In the genomic region with DNA sequence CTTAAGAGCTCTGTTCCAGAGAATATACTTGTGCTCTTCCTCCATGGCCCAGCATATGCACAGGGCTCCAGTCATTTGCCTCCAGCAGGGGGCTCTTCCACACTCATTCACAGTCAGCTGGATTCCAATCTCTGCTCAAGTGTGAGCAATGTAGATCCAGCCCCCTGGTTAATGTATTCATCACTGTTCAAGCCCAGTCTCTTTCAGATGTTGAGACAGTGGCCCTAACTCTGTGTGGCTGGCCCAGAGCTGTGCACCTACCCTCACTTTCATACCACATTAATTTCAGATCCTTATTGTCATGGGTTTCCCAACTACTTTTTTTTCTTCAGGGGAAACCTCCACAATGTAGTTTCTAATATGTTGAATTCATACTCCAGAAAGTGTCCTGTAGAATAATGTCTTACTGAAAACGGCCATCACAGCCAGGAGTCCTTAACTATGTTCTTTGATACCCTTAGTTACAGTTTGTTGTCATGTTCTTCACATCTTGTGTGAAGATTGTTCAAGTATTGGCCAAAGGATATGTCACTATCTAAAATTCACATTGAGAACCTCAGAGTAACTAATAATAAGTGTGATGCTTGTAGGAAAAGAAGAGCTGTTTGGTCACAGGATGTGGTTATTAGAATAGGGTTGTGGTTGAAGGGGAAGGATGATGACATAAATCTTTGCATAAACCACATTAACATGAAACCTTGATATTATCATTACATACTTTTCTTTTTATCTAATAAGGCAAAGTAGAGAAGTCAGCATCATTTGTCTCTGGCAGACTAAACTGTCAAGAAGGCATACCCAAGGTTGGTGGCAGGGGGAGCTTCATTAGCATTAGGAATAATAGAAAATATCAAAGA, we compare ENCODE assay signal across 8 cellular contexts. TPM values are rescaled to one million over a fixed set of nuclear protein-coding genes. Genes with fewer than 3 reads are reported as not detected.
A peak's percentile ranks its signal among the peaks of the same experiment; 100 is the strongest.
DNase-seq lines count a peak whose midpoint lies in the region; ATAC-seq and TF ChIP-seq lines count a peak whose summit lies in the region.

No MANE protein-coding gene starts in this region.

- H2AK9ac ChIP-seq in IMR-90 (replicated peaks; ENCODE audit: low read depth, low read length, poor library complexity): no peak overlapping the region

- no peak overlapping the region for H3K27ac ChIP-seq in IMR-90 (ENCODE audit: insufficient read depth, low read length)
- peak overlapping the region; percentile 64 for H3K27ac ChIP-seq in neutrophil

- H3K4ac ChIP-seq in IMR-90 (ENCODE audit: low read depth, low read length): no peak overlapping the region

- POLR2A ChIA-PET in IMR-90 (lab: Charles Lee; ENCODE audit: unreplicated experiment): no interaction called here

- BruUV-seq in IMR-90 (replicated peaks; lab: Mats Ljungman, UMichigan): no TSS peak

- no peak overlapping the region for H3K4me2 ChIP-seq in IMR-90 (ENCODE audit: low read depth, low read length)

- no CpG with 5 or more reads among the region's 1 CpG for WGBS in IMR-90 (ENCODE audit: extremely low coverage in 2 of 2, insufficient read length in 1 of 2), 2 experiments

- H3K9ac ChIP-seq in IMR-90 (ENCODE audit: low read depth, low read length): no peak overlapping the region

- no peak overlapping the region for H3K14ac ChIP-seq in IMR-90 (replicated peaks; ENCODE audit: low read depth, low read length)

- TF ChIP-seq CTCF in GM12874 (IDR thresholded peaks at IDR 0.05; ENCODE audit: insufficient read depth, low read depth, low read length): peak; percentile 73
- TF ChIP-seq CTCF in IMR-90 (conservative IDR thresholded peaks at IDR 0.05; ENCODE audit: low read depth, low read length): peak; percentile 22; the same call in 1 of the 2 replicates
- TF ChIP-seq CTCF in epithelial cell of esophagus (IDR thresholded peaks at IDR 0.05; ENCODE audit: insufficient read depth, low read depth, low read length, missing control alignments): no peak
- TF ChIP-seq CTCF in neutrophil (IDR thresholded peaks at IDR 0.05): no peak

- H2AK5ac ChIP-seq in IMR-90 (ENCODE audit: low read depth, low read length): no peak overlapping the region

- no peak overlapping the region for H3K23ac ChIP-seq in IMR-90 (ENCODE audit: low read depth, low read length)

- intact Hi-C loops in IMR-90 (cut with micrococcal nuclease): loop anchor here (1.0 kb wide), 1 partner anchor 175 kb away; no protein-coding TSS in a partner anchor

- H3K27me3 ChIP-seq in IMR-90 (ENCODE audit: control insufficient read depth, insufficient read depth, low read length) (no peaks in the 10 kb centered on the region), neutrophil (peaks cover 15% of the 10 kb centered on the region)

- no peak overlapping the region for H4K5ac ChIP-seq in IMR-90 (ENCODE audit: low read depth, low read length)

- dilution Hi-C loops in IMR-90 (cut with HindIII; ENCODE audit: low sequenced_read_pairs, unreplicated experiment): no loop called here

- peak; percentile 68 for ATAC-seq in GM21619 (IDR thresholded peaks at IDR 0.05; ENCODE audit: unreplicated experiment)
- peak; percentile 80 for ATAC-seq in IMR-90 (ENCODE audit: low read depth)
- ATAC-seq in activated CD4-positive, CD25-positive, alpha-beta regulatory T cell treated with anti-CD3 and anti-CD28 coated beads, Interleukin-2, amount 50 U/mL, for 24 hours: peak; percentile 85 to 86

- no peak overlapping the region for H4K8ac ChIP-seq in IMR-90 (ENCODE audit: low read depth in 2 of 2, low read length in 2 of 2)

- peak; percentile 28 for DNase-seq in IMR-90
- peak; percentile 8 for DNase-seq in epithelial cell of esophagus (ENCODE audit: low read depth)
- DNase-seq in dedifferentiated amniotic fluid mesenchymal stem cell (ENCODE audit: extremely low spot score): no peak
- DNase-seq in NCI-H510A treated with DMSO at 0.1 percent for 48 hours (lab: John Stamatoyannopoulos, UW): no peak

- H3K9me3 ChIP-seq in IMR-90 (ENCODE audit: control insufficient read depth, insufficient read depth, low read length): no peaks in the 10 kb centered on the region
- peaks cover 4% of the 10 kb centered on the region for H3K9me3 ChIP-seq in neutrophil

- no peak overlapping the region for H2BK20ac ChIP-seq in IMR-90 (ENCODE audit: low read depth, low read length)

- H3K18ac ChIP-seq in IMR-90 (ENCODE audit: low read depth, low read length): no peak overlapping the region

- no peak overlapping the region for H2BK5ac ChIP-seq in IMR-90 (ENCODE audit: low read depth, low read length, poor library complexity, severe bottlenecking)

- H4K91ac ChIP-seq in IMR-90 (ENCODE audit: insufficient read depth, low read depth, low read length): no peak overlapping the region

- H3K56ac ChIP-seq in IMR-90 (ENCODE audit: extremely low read depth, insufficient read depth, low read length): no peak overlapping the region

- H3K36me3 ChIP-seq in IMR-90 (ENCODE audit: control insufficient read depth, insufficient read depth, low read length): no peaks in the 10 kb centered on the region
- no peaks in the 10 kb centered on the region for H3K36me3 ChIP-seq in neutrophil

- H3K4me3 ChIP-seq in IMR-90 (ENCODE audit: insufficient read depth, low read depth, low read length) (no peak overlapping the region), epithelial cell of esophagus (ENCODE audit: low read length) (no peak overlapping the region), neutrophil (ENCODE audit: low read depth in 1 of 2, low read length in 1 of 2) (peak overlapping the region in 1 of 2 experiments; percentile 2)

- TF ChIP-seq POLR2A in IMR-90 (IDR thresholded peaks at IDR 0.05; ENCODE audit: low read depth, low read length): no peak

- H3K4me1 ChIP-seq in IMR-90 (ENCODE audit: control insufficient read depth, insufficient read depth, low read length) (no peaks in the 10 kb centered on the region), neutrophil (ENCODE audit: control insufficient read depth in 1 of 2, insufficient read depth in 1 of 2, low read depth in 1 of 2, low read length in 1 of 2) (peaks cover 19 to 20% of the 10 kb centered on the region in 2 experiments)

- no peak overlapping the region for H2BK120ac ChIP-seq in IMR-90 (ENCODE audit: low read depth, low read length)

- H3K9me1 ChIP-seq in IMR-90 (ENCODE audit: insufficient read depth, low read length): no peaks in the 10 kb centered on the region

- CTCF ChIA-PET in IMR-90 (lab: Yijun Ruan, JAX): no interaction called here

- no peak overlapping the region for H2BK15ac ChIP-seq in IMR-90 (ENCODE audit: low read depth, low read length)

- in situ Hi-C loops in IMR-90 (cut with MboI; ENCODE audit: low sequenced_read_pairs): no loop called here

- H4K20me1 ChIP-seq in IMR-90 (ENCODE audit: insufficient read depth, low read length): no peaks in the 10 kb centered on the region

- no peak for TF ChIP-seq RAD21 in IMR-90 (IDR thresholded peaks at IDR 0.05; ENCODE audit: low read length)

- H2AFZ ChIP-seq in IMR-90 (replicated peaks; ENCODE audit: low read length, poor library complexity): no peak overlapping the region

- H3K79me1 ChIP-seq in IMR-90 (ENCODE audit: low read depth in 1 of 2, low read length in 2 of 2): no peaks in the 10 kb centered on the region

TF ChIP-seq in IMR-90, 13 proteins besides CTCF, POLR2A, EP300 and RAD21:
- no peak for TF ChIP-seq MAFK (IDR thresholded peaks at IDR 0.05; ENCODE audit: low read depth, low read length)
- no peak for TF ChIP-seq MXI1 (IDR thresholded peaks at IDR 0.05; ENCODE audit: borderline replicate concordance, low read depth, low read length)
- TF ChIP-seq RFX5 (IDR thresholded peaks at IDR 0.05; ENCODE audit: low read depth, low read length): no peak
- TF ChIP-seq CEBPB (IDR thresholded peaks at IDR 0.05; ENCODE audit: low read depth, low read length): no peak
- TF ChIP-seq BHLHE40 (IDR thresholded peaks at IDR 0.05; ENCODE audit: low read depth, low read length): no peak

RNA-seq across cellular contexts. Expression of gene HLA-DQA1, which starts 14.4 kb away (rescaled TPM):
- not detected in 2 replicates for total RNA-seq in IMR-90 (2012; rRNA removed)
- polyA plus RNA-seq in IMR-90 (2012; rRNA removed): not detected in 2 replicates
- polyA plus RNA-seq in IMR-90 (2012; cell fraction: cytosol; rRNA removed): not detected in 2 replicates
- polyA plus RNA-seq in IMR-90 (2012; cell fraction: nucleus; rRNA removed; ENCODE audit: low replicate concordance): not detected in 2 replicates

RNA-seq across cellular contexts. Expression of gene HLA-DRB1, which starts 33.1 kb away (rescaled TPM):
- total RNA-seq in IMR-90 (2012; rRNA removed): not detected in 2 replicates
- polyA plus RNA-seq in IMR-90 (2012; rRNA removed): not detected in 2 replicates
- polyA plus RNA-seq in IMR-90 (2012; cell fraction: cytosol; rRNA removed): not detected in 2 replicates
- polyA plus RNA-seq in IMR-90 (2012; cell fraction: nucleus; rRNA removed; ENCODE audit: low replicate concordance): not detected in 2 replicates

RNA-seq across cellular contexts. Expression of gene HLA-DQB1, which starts 43.7 kb away (rescaled TPM):
- not detected in 2 replicates for total RNA-seq in IMR-90 (2012; rRNA removed)
- not detected in 2 replicates for polyA plus RNA-seq in IMR-90 (2012; rRNA removed)
- not detected in 2 replicates for polyA plus RNA-seq in IMR-90 (2012; cell fraction: cytosol; rRNA removed)
- polyA plus RNA-seq in IMR-90 (2012; cell fraction: nucleus; rRNA removed; ENCODE audit: low replicate concordance): not detected in 2 replicates

Comparison
In these comparisons a context has a peak if more than half of its experiments do, and no peak if none do; other contexts are left out.
1. CTCF ChIP-seq: peak in GM12874 (single experiment) and IMR-90 (single experiment); none in epithelial cell of esophagus (single experiment) and neutrophil (single experiment).
2. DNase-seq: peak in IMR-90 (single experiment) and epithelial cell of esophagus (single experiment); none in dedifferentiated amniotic fluid mesenchymal stem cell (single experiment) and NCI-H510A treated with DMSO at 0.1 percent for 48 hours (single experiment).
3. Peak in every context shown above with its lines, with median percentiles within 50 percentile points of each other: ATAC-seq.